22 cellular contexts compared by ENCODE assay signal in the genomic region with DNA sequence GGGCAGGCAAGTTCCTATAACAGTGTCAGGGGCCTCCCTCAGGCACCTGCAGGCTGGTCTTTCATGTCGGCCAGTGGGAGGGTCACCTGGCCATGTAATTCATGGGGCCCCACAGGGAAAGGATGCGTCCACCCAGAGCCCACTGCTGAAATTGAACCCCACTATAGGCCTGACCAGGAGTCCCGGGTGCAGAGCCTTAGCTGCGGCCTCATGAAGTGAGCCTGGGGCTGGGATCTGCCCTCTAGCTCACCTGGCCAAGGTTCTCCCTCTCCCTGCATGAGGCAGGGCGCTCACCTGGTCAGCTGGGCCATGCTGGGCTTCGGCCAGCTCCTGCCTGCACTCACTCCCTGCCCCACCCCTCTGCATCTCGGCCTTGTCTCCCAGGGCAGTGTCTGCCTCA. TPM values are rescaled to one million over a fixed set of nuclear protein-coding genes. Genes with fewer than 3 reads are reported as not detected.
DNase-seq lines count a peak whose midpoint lies in the region; ATAC-seq, FAIRE-seq and TF ChIP-seq lines count a peak whose summit lies in the region.
"Had no signal": no experiment of that assay in that cellular context is flagged by ENCODE, and none has a peak within 500 bp of the region (broad histone marks: within the 10 kb centered on the region; RNA-seq: fewer than 3 reads in every experiment).

No MANE protein-coding gene starts in this region.

- POLR2A ChIA-PET in activated CD4-positive, alpha-beta memory T cell treated with anti-CD3 and anti-CD28 coated beads, Interleukin-2, amount 10 ng/mL, durations not matched to agents 7 days and 5 days (lab: Charles Lee) = no interaction called here

- H3K4me1 ChIP-seq in NT2/D1 (ENCODE audit: insufficient read depth, insufficient read length) = peaks cover 5% of the 10 kb centered on the region
- H3K4me1 ChIP-seq in endodermal cell (ENCODE audit: control insufficient read depth, insufficient read depth, low read length) = no peaks in the 10 kb centered on the region
- H3K4me1 ChIP-seq: A549, BLaER1 had no signal

- no peak overlapping the region for H3K27ac Mint-ChIP-seq in activated CD8-positive, alpha-beta memory T cell treated with anti-CD3 and anti-CD28 coated beads, Interleukin-2, amount 10 ng/mL, durations not matched to agents 7 days and 5 days
- H3K27ac Mint-ChIP-seq in endodermal cell (no peak overlapping the region), type B pancreatic cell (no peak overlapping the region)
- H3K27ac Mint-ChIP-seq in activated CD4-positive, alpha-beta memory T cell treated with anti-CD3 and anti-CD28 coated beads, Interleukin-2, amount 10 ng/mL, durations not matched to agents 7 days and 5 days = no peak overlapping the region
- H3K27ac Mint-ChIP-seq: CD8-positive, alpha-beta T cell had no signal

- CTCF ChIA-PET in activated CD8-positive, alpha-beta memory T cell treated with anti-CD3 and anti-CD28 coated beads, Interleukin-2, amount 10 ng/mL, durations not matched to agents 7 days and 5 days (lab: Charles Lee) = no interaction called here
- CTCF ChIA-PET in activated CD4-positive, alpha-beta memory T cell treated with anti-CD3 and anti-CD28 coated beads, Interleukin-2, amount 10 ng/mL, durations not matched to agents 7 days and 5 days (lab: Charles Lee) = no interaction called here

- DNase-seq in activated CD8-positive, alpha-beta memory T cell treated with anti-CD3 and anti-CD28 coated beads, Interleukin-2, amount 10 ng/mL, durations not matched to agents 7 days and 5 days = peak; percentile 4
- no peak for DNase-seq in activated CD8-positive, alpha-beta memory T cell treated with anti-CD3 and anti-CD28 coated beads, Interleukin-2, amount 50 U/mL, for 48 hours
- DNase-seq in NT2/D1 (ENCODE audit: low read depth, low spot score) (no peak), endodermal cell (peak; percentile 34), type B pancreatic cell (ENCODE audit: extremely low spot score, unreplicated experiment) (peak; percentile 60), GM19239 (ENCODE audit: insufficient read length, low spot score) (no peak), AML-193 (lab: John Stamatoyannopoulos, UW) (no peak)
- no peak for DNase-seq in activated CD4-positive, alpha-beta memory T cell treated with anti-CD3 and anti-CD28 coated beads, Interleukin-2, amount 10 ng/mL, durations not matched to agents 7 days and 5 days
- DNase-seq: COR-L47, DMS 273 treated with DMSO at 0.1 percent for 48 hours, DMS53, DND-41, EL, HCEC 1CT had no signal

- no peak overlapping the region for H3K4me3 ChIP-seq in NT2/D1 (ENCODE audit: insufficient read length, low read depth)
- no peak overlapping the region for H3K4me3 ChIP-seq in endodermal cell (ENCODE audit: low read length)
- H3K4me3 ChIP-seq: A549, BLaER1, GM12878 had no signal

- H3K4me1 Mint-ChIP-seq in activated CD8-positive, alpha-beta memory T cell treated with anti-CD3 and anti-CD28 coated beads, Interleukin-2, amount 10 ng/mL, durations not matched to agents 7 days and 5 days = no peaks in the 10 kb centered on the region
- H3K4me1 Mint-ChIP-seq in endodermal cell = peaks cover 8% of the 10 kb centered on the region
- H3K4me1 Mint-ChIP-seq in type B pancreatic cell (ENCODE audit: unreplicated experiment) = no peaks in the 10 kb centered on the region
- H3K4me1 Mint-ChIP-seq in activated CD4-positive, alpha-beta memory T cell treated with anti-CD3 and anti-CD28 coated beads, Interleukin-2, amount 10 ng/mL, durations not matched to agents 7 days and 5 days = no peaks in the 10 kb centered on the region

- FAIRE-seq in GM19239 (lab: Jason Lieb, UNC) = no peak
- FAIRE-seq: A549, GM12878 had no signal

- H3K9ac ChIP-seq in NT2/D1 (ENCODE audit: insufficient read length, low read depth) (peak overlapping the region; percentile 25), endodermal cell (ENCODE audit: extremely low read depth, low read length, poor library complexity, severe bottlenecking) (no peak overlapping the region)
- H3K9ac ChIP-seq: BLaER1 had no signal

- no peak for ATAC-seq in activated CD8-positive, alpha-beta memory T cell treated with anti-CD3 and anti-CD28 coated beads, Interleukin-2, amount 10 ng/mL, durations not matched to agents 7 days and 5 days
- ATAC-seq: A549; CD8-positive, alpha-beta T cell; GM12878 had no signal

- H3K4me3 Mint-ChIP-seq in activated CD8-positive, alpha-beta memory T cell treated with anti-CD3 and anti-CD28 coated beads, Interleukin-2, amount 10 ng/mL, durations not matched to agents 7 days and 5 days = no peak overlapping the region
- H3K4me3 Mint-ChIP-seq in endodermal cell (no peak overlapping the region), type B pancreatic cell (no peak overlapping the region)
- no peak overlapping the region for H3K4me3 Mint-ChIP-seq in activated CD4-positive, alpha-beta memory T cell treated with anti-CD3 and anti-CD28 coated beads, Interleukin-2, amount 10 ng/mL, durations not matched to agents 7 days and 5 days
- H3K4me3 Mint-ChIP-seq: CD8-positive, alpha-beta T cell had no signal

- H3K36me3 ChIP-seq in NT2/D1 (ENCODE audit: insufficient read depth, insufficient read length, low read length) = no peaks in the 10 kb centered on the region
- no peaks in the 10 kb centered on the region for H3K36me3 ChIP-seq in endodermal cell (ENCODE audit: control insufficient read depth, insufficient read depth, low read length)
- H3K36me3 ChIP-seq: BLaER1 had no signal

- no peaks in the 10 kb centered on the region for H3K36me3 Mint-ChIP-seq in activated CD8-positive, alpha-beta memory T cell treated with anti-CD3 and anti-CD28 coated beads, Interleukin-2, amount 10 ng/mL, durations not matched to agents 7 days and 5 days
- no peaks in the 10 kb centered on the region for H3K36me3 Mint-ChIP-seq in endodermal cell (ENCODE audit: low read depth)
- H3K36me3 Mint-ChIP-seq in type B pancreatic cell = peaks cover 3% of the 10 kb centered on the region
- H3K36me3 Mint-ChIP-seq in activated CD4-positive, alpha-beta memory T cell treated with anti-CD3 and anti-CD28 coated beads, Interleukin-2, amount 10 ng/mL, durations not matched to agents 7 days and 5 days (ENCODE audit: low read depth) = no peaks in the 10 kb centered on the region
- H3K36me3 Mint-ChIP-seq: CD8-positive, alpha-beta T cell had no signal

- H3K27ac ChIP-seq in endodermal cell (ENCODE audit: low read depth, low read length) = no peak overlapping the region
- H3K27ac ChIP-seq: 22Rv1, A549, BLaER1, HL-60 had no signal

- H3K9me3 ChIP-seq in NT2/D1 (ENCODE audit: insufficient read depth, low read length) = peaks cover 2% of the 10 kb centered on the region; the same call in 1 of the 2 replicates
- H3K9me3 ChIP-seq in endodermal cell (ENCODE audit: control insufficient read depth, low read length) = no peaks in the 10 kb centered on the region
- H3K9me3 ChIP-seq: A549, BLaER1 had no signal

- WGBS in endodermal cell (ENCODE audit: insufficient coverage in 1 of 2, insufficient read length in 1 of 2), 2 experiments = 81 to 87% methylated on average over 3 to 7 of the region's 7 CpGs

- no peaks in the 10 kb centered on the region for H3K27me3 ChIP-seq in NT2/D1 (ENCODE audit: insufficient read depth, insufficient read length)
- peaks cover 13% of the 10 kb centered on the region for H3K27me3 ChIP-seq in endodermal cell (ENCODE audit: control insufficient read depth, insufficient read depth, low read length, poor library complexity, severe bottlenecking)
- H3K27me3 ChIP-seq: BLaER1 had no signal

- no peaks in the 10 kb centered on the region for H3K9me3 Mint-ChIP-seq in activated CD8-positive, alpha-beta memory T cell treated with anti-CD3 and anti-CD28 coated beads, Interleukin-2, amount 10 ng/mL, durations not matched to agents 7 days and 5 days (ENCODE audit: low read depth)
- H3K9me3 Mint-ChIP-seq in endodermal cell (no peaks in the 10 kb centered on the region), type B pancreatic cell (no peaks in the 10 kb centered on the region)
- H3K9me3 Mint-ChIP-seq in activated CD4-positive, alpha-beta memory T cell treated with anti-CD3 and anti-CD28 coated beads, Interleukin-2, amount 10 ng/mL, durations not matched to agents 7 days and 5 days = no peaks in the 10 kb centered on the region
- H3K9me3 Mint-ChIP-seq: CD8-positive, alpha-beta T cell had no signal

- H3K27me3 Mint-ChIP-seq in activated CD8-positive, alpha-beta memory T cell treated with anti-CD3 and anti-CD28 coated beads, Interleukin-2, amount 10 ng/mL, durations not matched to agents 7 days and 5 days = no peaks in the 10 kb centered on the region
- H3K27me3 Mint-ChIP-seq in endodermal cell (ENCODE audit: insufficient read depth) (peaks cover 27% of the 10 kb centered on the region), type B pancreatic cell (peaks cover 70% of the 10 kb centered on the region)
- H3K27me3 Mint-ChIP-seq in activated CD4-positive, alpha-beta memory T cell treated with anti-CD3 and anti-CD28 coated beads, Interleukin-2, amount 10 ng/mL, durations not matched to agents 7 days and 5 days = peaks cover 3% of the 10 kb centered on the region

- TF ChIP-seq CTCF in endodermal cell (conservative IDR thresholded peaks at IDR 0.05) = no peak
- no peak for TF ChIP-seq CTCF in type B pancreatic cell (conservative IDR thresholded peaks at IDR 0.05)

RNA-seq across cellular contexts. Expression of gene C1QL2, which starts 41.1 kb away (rescaled TPM):
- total RNA-seq in activated CD8-positive, alpha-beta memory T cell treated with anti-CD3 and anti-CD28 coated beads, Interleukin-2, amount 10 ng/mL, durations not matched to agents 7 days and 5 days = not detected
- total RNA-seq in endodermal cell (not detected), type B pancreatic cell (ENCODE audit: low replicate concordance) (1.1 and 1.8 TPM in 2 replicates)
- polyA plus RNA-seq in endodermal cell (2013, experiment 1 of 2) = not detected
- not detected for polyA plus RNA-seq in endodermal cell (2013, experiment 2 of 2)
- not detected for total RNA-seq in activated CD4-positive, alpha-beta memory T cell treated with anti-CD3 and anti-CD28 coated beads, Interleukin-2, amount 10 ng/mL, durations not matched to agents 7 days and 5 days
- total RNA-seq: CD8-positive, alpha-beta T cell; G401; GM12878; H4 had no signal
- polyA plus RNA-seq: A549, GM12878 had no signal

Comparison
In these comparisons a context has a peak if more than half of its experiments do, and no peak if none do; other contexts are left out.
1. DNase-seq: peak in activated CD8-positive, alpha-beta memory T cell treated with anti-CD3 and anti-CD28 coated beads, Interleukin-2, amount 10 ng/mL, durations not matched to agents 7 days and 5 days (single experiment), endodermal cell (single experiment) and type B pancreatic cell (single experiment); none in activated CD8-positive, alpha-beta memory T cell treated with anti-CD3 and anti-CD28 coated beads, Interleukin-2, amount 50 U/mL, for 48 hours (single experiment), NT2/D1 (single experiment), GM19239 (single experiment), activated CD4-positive, alpha-beta memory T cell treated with anti-CD3 and anti-CD28 coated beads, Interleukin-2, amount 10 ng/mL, durations not matched to agents 7 days and 5 days (single experiment) and AML-193 (0 of 2).